In genomic region chr17:29593546-29594440, GRCh38 we compare ENCODE assay signal across 1 cellular context.
A peak's percentile ranks its signal among the peaks of the same experiment; 100 is the strongest.
TF ChIP-seq lines count a peak whose summit lies in the region.

No MANE protein-coding gene starts in this region.

TF ChIP-seq in HCT116, 20 proteins besides CTCF, POLR2A, EP300 and RAD21 (continued from another document):
- TF ChIP-seq REST (IDR thresholded peaks at IDR 0.05; ENCODE audit: low read depth), result no peak; the same call in 1 of the 2 replicates
- no peak for TF ChIP-seq TCF7L2 (IDR thresholded peaks at IDR 0.05; ENCODE audit: borderline replicate concordance, extremely low read depth, insufficient read depth, insufficient read length)
- TF ChIP-seq CBX3 (IDR thresholded peaks at IDR 0.05; ENCODE audit: low read depth), result no peak
- TF ChIP-seq ZNF274 (IDR thresholded peaks at IDR 0.05; ENCODE audit: low read depth, low read length), result no peak
- TF ChIP-seq SIN3A (IDR thresholded peaks at IDR 0.05; ENCODE audit: low read depth), result peak; percentile 94; the same call in 1 of the 2 replicates
- no peak for TF ChIP-seq EZH2 (IDR thresholded peaks at IDR 0.05)
